ENCODE assay signal across 23 cellular contexts in the genomic region with DNA sequence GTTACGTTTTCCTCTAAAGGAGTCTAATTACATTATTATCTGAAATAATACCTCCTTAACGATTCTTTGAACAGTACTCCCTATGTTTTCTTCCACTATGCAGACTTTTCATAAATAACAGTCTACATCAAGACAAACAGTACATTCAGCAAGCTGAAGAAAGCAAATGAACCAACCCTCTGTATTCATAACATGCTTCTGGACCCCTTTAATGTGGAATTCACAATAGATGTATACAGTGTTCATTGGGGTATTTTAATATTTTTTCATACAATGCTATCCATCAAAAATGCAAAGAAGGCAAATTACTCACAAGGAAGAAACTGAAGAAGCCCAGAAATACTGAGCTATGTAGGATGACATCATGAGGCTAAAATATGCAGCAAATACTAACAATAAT.
"Had no signal": no experiment of that assay in that cellular context is flagged by ENCODE, and none has a peak within 500 bp of the region (broad histone marks: within the 10 kb centered on the region; RNA-seq: fewer than 3 reads in every experiment).

No MANE protein-coding gene starts in this region.

- H3K27ac ChIP-seq: left ventricle myocardium inferior, pancreas, prostate gland, sigmoid colon, spleen, tibial nerve, uterus had no signal

- H3K9me3 ChIP-seq: left ventricle myocardium inferior, mucosa of descending colon, pancreas, prostate gland, sigmoid colon, spleen, tibial nerve, uterus had no signal

- H3K36me3 ChIP-seq: left ventricle myocardium inferior, pancreas, prostate gland, sigmoid colon, spleen, tibial nerve, uterus had no signal

- FAIRE-seq: pancreas, small intestine had no signal

- ATAC-seq: mucosa of descending colon; naive thymus-derived CD4-positive, alpha-beta T cell; natural killer cell treated with Interleukin-12 subunit alpha and Interleukin-12 subunit beta and Interleukin-15 and Interleukin-18, amount 100 ng/mL, for 72 hours; pancreas; right cardiac atrium; stimulated activated effector memory CD8-positive, alpha-beta T cell treated with anti-CD3 and anti-CD28 coated beads, Interleukin-12 subunit alpha, Interleukin-12 subunit beta, amount 100 ng/mL, for 72 hours had no signal

- H3K27me3 Mint-ChIP-seq: type B pancreatic cell had no signal

- H3K27me3 ChIP-seq: sigmoid colon, uterus had no signal

- DNase-seq: islet precursor cell; left ventricle myocardium inferior; mesendoderm; midbrain; mucosa of descending colon; naive thymus-derived CD4-positive, alpha-beta T cell; pancreas; posterior cingulate gyrus; retina; right cardiac atrium; sigmoid colon; small intestine; spleen; stimulated activated CD4-positive, alpha-beta T cell treated with anti-CD3 and anti-CD28 coated beads, Interleukin-4, amount 100 ng/mL, for 24 hours; stimulated activated naive CD4-positive, alpha-beta T cell; uterus had no signal

- H3K27ac Mint-ChIP-seq: naive thymus-derived CD4-positive, alpha-beta T cell; natural killer cell treated with Interleukin-12 subunit alpha and Interleukin-12 subunit beta and Interleukin-15 and Interleukin-18, amount 100 ng/mL, for 72 hours; stimulated activated effector memory CD8-positive, alpha-beta T cell treated with anti-CD3 and anti-CD28 coated beads, Interleukin-12 subunit alpha, Interleukin-12 subunit beta, amount 100 ng/mL, for 72 hours; stimulated activated naive CD8-positive, alpha-beta T cell treated with anti-CD3 and anti-CD28 coated beads, Interleukin-15, Interleukin-2, amounts not matched to agents 100 ng/mL and 50 ng/mL, for 24 hours; type B pancreatic cell had no signal

- H3K4me3 ChIP-seq: left ventricle myocardium inferior, lung, mucosa of descending colon, pancreas, prostate gland, sigmoid colon, spleen, tibial nerve, uterus had no signal

- H3K4me3 Mint-ChIP-seq: naive thymus-derived CD4-positive, alpha-beta T cell; natural killer cell treated with Interleukin-12 subunit alpha and Interleukin-12 subunit beta and Interleukin-15 and Interleukin-18, amount 100 ng/mL, for 72 hours; stimulated activated effector memory CD8-positive, alpha-beta T cell treated with anti-CD3 and anti-CD28 coated beads, Interleukin-12 subunit alpha, Interleukin-12 subunit beta, amount 100 ng/mL, for 72 hours; stimulated activated naive CD8-positive, alpha-beta T cell treated with anti-CD3 and anti-CD28 coated beads, Interleukin-15, Interleukin-2, amounts not matched to agents 100 ng/mL and 50 ng/mL, for 24 hours; type B pancreatic cell had no signal

- H3K9me3 Mint-ChIP-seq: natural killer cell treated with Interleukin-12 subunit alpha and Interleukin-12 subunit beta and Interleukin-15 and Interleukin-18, amount 100 ng/mL, for 72 hours; stimulated activated effector memory CD8-positive, alpha-beta T cell treated with anti-CD3 and anti-CD28 coated beads, Interleukin-12 subunit alpha, Interleukin-12 subunit beta, amount 100 ng/mL, for 72 hours; stimulated activated naive CD8-positive, alpha-beta T cell treated with anti-CD3 and anti-CD28 coated beads, Interleukin-15, Interleukin-2, amounts not matched to agents 100 ng/mL and 50 ng/mL, for 24 hours; type B pancreatic cell had no signal

- H3K4me1 Mint-ChIP-seq: naive thymus-derived CD4-positive, alpha-beta T cell; stimulated activated effector memory CD8-positive, alpha-beta T cell treated with anti-CD3 and anti-CD28 coated beads, Interleukin-12 subunit alpha, Interleukin-12 subunit beta, amount 100 ng/mL, for 72 hours had no signal

- H3K36me3 Mint-ChIP-seq: naive thymus-derived CD4-positive, alpha-beta T cell; natural killer cell treated with Interleukin-12 subunit alpha and Interleukin-12 subunit beta and Interleukin-15 and Interleukin-18, amount 100 ng/mL, for 72 hours; stimulated activated effector memory CD8-positive, alpha-beta T cell treated with anti-CD3 and anti-CD28 coated beads, Interleukin-12 subunit alpha, Interleukin-12 subunit beta, amount 100 ng/mL, for 72 hours; type B pancreatic cell had no signal

- H3K4me1 ChIP-seq: pancreas, prostate gland, uterus had no signal
